Comparison of ENCODE assay signal across 32 cellular contexts in the genomic region with DNA sequence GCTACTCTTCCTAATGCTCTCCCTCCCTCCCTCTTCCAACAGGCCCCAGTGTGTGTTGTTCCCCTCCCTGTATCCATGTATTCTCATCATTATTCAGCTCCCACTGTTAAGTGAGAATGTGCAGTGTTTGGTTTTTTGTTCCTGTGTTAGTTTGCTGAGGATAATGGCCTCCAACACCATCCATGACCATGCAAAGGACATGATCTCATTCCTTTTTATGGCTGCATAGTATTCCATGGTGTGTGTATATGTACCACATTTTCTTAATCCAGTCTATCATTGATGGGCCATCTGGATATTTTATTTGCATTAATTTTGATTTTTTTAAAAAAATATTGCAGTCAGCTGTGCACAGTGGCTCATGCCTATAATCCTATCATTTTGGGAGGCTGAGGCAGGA. TPM values are rescaled to one million over a fixed set of nuclear protein-coding genes. Genes with fewer than 3 reads are reported as not detected.
"Had no signal": no experiment of that assay in that cellular context is flagged by ENCODE, and none has a peak within 500 bp of the region (broad histone marks: within the 10 kb centered on the region; RNA-seq: fewer than 3 reads in every experiment).

No MANE protein-coding gene starts in this region.

- H3K9me3 Mint-ChIP-seq: effector memory CD8-positive, alpha-beta T cell had no signal

- H3K4me3 ChIP-seq: coronary artery, dorsolateral prefrontal cortex, esophagus squamous epithelium, gastrocnemius medialis, heart right ventricle, left lung, lower lobe of right lung, mucosa of descending colon had no signal

- H3K4me3 Mint-ChIP-seq: effector memory CD8-positive, alpha-beta T cell; endodermal cell; mesothelial cell of epicardium; naive B cell had no signal

- H3K27ac Mint-ChIP-seq: effector memory CD8-positive, alpha-beta T cell; endodermal cell; mesothelial cell of epicardium had no signal

- H3K27ac ChIP-seq: coronary artery, dorsolateral prefrontal cortex, epithelial cell of prostate, esophagus squamous epithelium, gastrocnemius medialis, heart right ventricle, left lung, lower lobe of right lung had no signal

- DNase-seq: dermis blood vessel endothelial cell; dorsolateral prefrontal cortex; effector CD4-positive, alpha-beta T cell; effector memory CD8-positive, alpha-beta T cell; endodermal cell; erythroblast; esophagus squamous epithelium; foreskin fibroblast; foreskin melanocyte; gastrocnemius medialis; glutamatergic neuron; head of caudate nucleus; heart right ventricle; hippocampal formation; left cardiac atrium; left lung; left ventricle myocardium superior; lower lobe of right lung; mesenchymal stem cell; mucosa of descending colon; naive B cell had no signal

- H3K4me1 ChIP-seq: gastrocnemius medialis, heart right ventricle, left lung, lower lobe of right lung had no signal

- H3K4me1 Mint-ChIP-seq: mesothelial cell of epicardium had no signal

- H3K36me3 Mint-ChIP-seq: mesothelial cell of epicardium, naive B cell had no signal

- H3K36me3 ChIP-seq: esophagus squamous epithelium, gastrocnemius medialis, heart right ventricle, left lung, lower lobe of right lung had no signal

- H3K9me3 ChIP-seq: esophagus squamous epithelium, gastrocnemius medialis, heart right ventricle, left lung, lower lobe of right lung, mucosa of descending colon had no signal

RNA-seq across cellular contexts. Expression of gene ZNRF4, which starts 15.8 kb away (rescaled TPM):
- total RNA-seq: dermis blood vessel endothelial cell, endodermal cell, esophagus mucosa, esophagus squamous epithelium, gastrocnemius medialis, glomerular endothelial cell, heart right ventricle, kidney epithelial cell, left cardiac atrium, left lung, left ventricle myocardium superior, lower leg skin, lower lobe of right lung, lung microvascular endothelial cell, mesenteric fat pad, mesothelial cell of epicardium, mucosa of descending colon, myocyte had no signal
- polyA plus RNA-seq: heart right ventricle, keratinocyte had no signal
